Comparison of ENCODE assay signal across 5 cellular contexts in genomic region chr10:13242260-13242659, GRCh38. TPM values are rescaled to one million over a fixed set of nuclear protein-coding genes. Genes with fewer than 3 reads are reported as not detected.
"Had no signal": no experiment of that assay in that cellular context is flagged by ENCODE, and none has a peak within 500 bp of the region (broad histone marks: within the 10 kb centered on the region; RNA-seq: fewer than 3 reads in every experiment).

No MANE protein-coding gene starts in this region.

RNA-seq across cellular contexts. Expression of gene UCMA, which starts 8.1 kb away (rescaled TPM):
- total RNA-seq: HT-29, HT1080, IMR-90, K562 had no signal
- polyA plus RNA-seq: IgD-negative memory B cell, IMR-90, K562 had no signal
